8 cellular contexts compared by ENCODE assay signal in genomic region chr19:35436477-35437141, GRCh38. TPM values are rescaled to one million over a fixed set of nuclear protein-coding genes. Genes with fewer than 3 reads are reported as not detected.
DNase-seq lines count a peak whose midpoint lies in the region; ATAC-seq and TF ChIP-seq lines count a peak whose summit lies in the region.

No MANE protein-coding gene starts in this region.

- no peaks in the 10 kb centered on the region for H3K79me1 ChIP-seq in IMR-90 (ENCODE audit: low read depth in 1 of 2, low read length in 2 of 2)

- H3K27me3 ChIP-seq in CD4-positive, CD25-positive, alpha-beta regulatory T cell (ENCODE audit: control insufficient read depth, insufficient read depth, low read length) = peaks cover 16% of the 10 kb centered on the region
- H3K27me3 ChIP-seq in IMR-90 (ENCODE audit: control insufficient read depth, insufficient read depth, low read length) (peaks cover 13% of the 10 kb centered on the region), upper lobe of right lung (no peaks in the 10 kb centered on the region)

- no peak overlapping the region for H2BK5ac ChIP-seq in IMR-90 (ENCODE audit: low read depth, low read length, poor library complexity, severe bottlenecking)

- CTCF ChIA-PET in IMR-90 (lab: Yijun Ruan, JAX) = no interaction called here

- H3K9me1 ChIP-seq in IMR-90 (ENCODE audit: insufficient read depth, low read length) = no peaks in the 10 kb centered on the region

- no peak overlapping the region for H3K27ac ChIP-seq in CD4-positive, CD25-positive, alpha-beta regulatory T cell (ENCODE audit: insufficient read depth, low read length, poor library complexity, severe bottlenecking)
- H3K27ac ChIP-seq in IMR-90 (ENCODE audit: insufficient read depth, low read length) (no peak overlapping the region), upper lobe of right lung (peak overlapping the region; percentile 49)

- H2BK20ac ChIP-seq in IMR-90 (ENCODE audit: low read depth, low read length) = no peak overlapping the region

- no peak overlapping the region for H3K56ac ChIP-seq in IMR-90 (ENCODE audit: extremely low read depth, insufficient read depth, low read length)

- H3K18ac ChIP-seq in IMR-90 (ENCODE audit: low read depth, low read length) = no peak overlapping the region

- no peak overlapping the region for H3K4me3 Mint-ChIP-seq in CD4-positive, CD25-positive, alpha-beta regulatory T cell
- peak overlapping the region; percentile 50 for H3K4me3 Mint-ChIP-seq in activated naive CD8-positive, alpha-beta T cell

- no peak overlapping the region for H4K8ac ChIP-seq in IMR-90 (ENCODE audit: low read depth in 2 of 2, low read length in 2 of 2)

- TF ChIP-seq POLR2A in IMR-90 (IDR thresholded peaks at IDR 0.05; ENCODE audit: low read depth, low read length) = no peak

- 12% methylated on average over 3 of the region's 14 CpGs; no CpG with 5 or more reads in 1 of the 2 experiments for WGBS in IMR-90 (ENCODE audit: extremely low coverage in 2 of 2, insufficient read length in 1 of 2), 2 experiments

- H4K5ac ChIP-seq in IMR-90 (ENCODE audit: low read depth, low read length) = no peak overlapping the region

- peak; percentile 52 to 53 for ATAC-seq in CD4-positive, CD25-positive, alpha-beta regulatory T cell (ENCODE audit: low read depth in 2 of 2)
- ATAC-seq in IMR-90 (ENCODE audit: low read depth) = no peak; the same call in 1 of the 2 replicates
- ATAC-seq in upper lobe of right lung = peak; percentile 73
- no peak for ATAC-seq in HG03442 (IDR thresholded peaks at IDR 0.05; ENCODE audit: unreplicated experiment)
- no peak for ATAC-seq in GM18517 (IDR thresholded peaks at IDR 0.05; ENCODE audit: unreplicated experiment)

- in situ Hi-C loops in IMR-90 (cut with MboI; ENCODE audit: low sequenced_read_pairs) = no loop called here

- peaks cover 40% of the 10 kb centered on the region for H3K27me3 Mint-ChIP-seq in CD4-positive, CD25-positive, alpha-beta regulatory T cell
- peaks cover 9% of the 10 kb centered on the region for H3K27me3 Mint-ChIP-seq in activated naive CD8-positive, alpha-beta T cell

- no peaks in the 10 kb centered on the region for H3K36me3 ChIP-seq in CD4-positive, CD25-positive, alpha-beta regulatory T cell (ENCODE audit: control insufficient read depth, insufficient read depth, low read length)
- H3K36me3 ChIP-seq in IMR-90 (ENCODE audit: control insufficient read depth, insufficient read depth, low read length) (no peaks in the 10 kb centered on the region), upper lobe of right lung (no peaks in the 10 kb centered on the region)

- peak overlapping the region in 1 of 3 donors; percentile 66 for H3K27ac Mint-ChIP-seq in CD4-positive, CD25-positive, alpha-beta regulatory T cell
- peak overlapping the region; percentile 46 for H3K27ac Mint-ChIP-seq in activated naive CD8-positive, alpha-beta T cell

- H2AFZ ChIP-seq in IMR-90 (replicated peaks; ENCODE audit: low read length, poor library complexity) = peak overlapping the region; percentile 16

- H3K4me1 ChIP-seq in CD4-positive, CD25-positive, alpha-beta regulatory T cell (ENCODE audit: control insufficient read depth, insufficient read depth, low read length, poor library complexity, severe bottlenecking) = peaks cover 4% of the 10 kb centered on the region
- peaks cover 2% of the 10 kb centered on the region for H3K4me1 ChIP-seq in IMR-90 (ENCODE audit: control insufficient read depth, insufficient read depth, low read length)
- peaks cover 48% of the 10 kb centered on the region for H3K4me1 ChIP-seq in upper lobe of right lung

- H2BK15ac ChIP-seq in IMR-90 (ENCODE audit: low read depth, low read length) = no peak overlapping the region

- H3K36me3 Mint-ChIP-seq in CD4-positive, CD25-positive, alpha-beta regulatory T cell = no peaks in the 10 kb centered on the region
- peaks cover 5% of the 10 kb centered on the region for H3K36me3 Mint-ChIP-seq in activated naive CD8-positive, alpha-beta T cell

- POLR2A ChIA-PET in IMR-90 (lab: Charles Lee; ENCODE audit: unreplicated experiment) = interaction anchor here (0.8 kb wide), 1 partner anchor 74 kb away, joined by 4 read pairs; no protein-coding TSS in a partner anchor

- no peak for TF ChIP-seq RAD21 in IMR-90 (IDR thresholded peaks at IDR 0.05; ENCODE audit: low read length)

- peak overlapping the region; percentile 40; the same call in 1 of the 2 replicates for H3K4me2 ChIP-seq in IMR-90 (ENCODE audit: low read depth, low read length)

- no peak overlapping the region for H3K9ac ChIP-seq in IMR-90 (ENCODE audit: low read depth, low read length)

- peaks cover 0 to 13% (median 8%) of the 10 kb centered on the region in 4 donors for H3K4me1 Mint-ChIP-seq in CD4-positive, CD25-positive, alpha-beta regulatory T cell
- H3K4me1 Mint-ChIP-seq in activated naive CD8-positive, alpha-beta T cell (ENCODE audit: low read depth) = peaks cover 16% of the 10 kb centered on the region

- H2AK9ac ChIP-seq in IMR-90 (replicated peaks; ENCODE audit: low read depth, low read length, poor library complexity) = no peak overlapping the region

- no TSS peak for BruUV-seq in IMR-90 (replicated peaks; lab: Mats Ljungman, UMichigan)

- H3K14ac ChIP-seq in IMR-90 (replicated peaks; ENCODE audit: low read depth, low read length) = no peak overlapping the region

- DNase-seq in CD4-positive, CD25-positive, alpha-beta regulatory T cell = no peak
- DNase-seq in IMR-90 (no peak), kidney tubule cell (ENCODE audit: low spot score) (peak; percentile 84), upper lobe of right lung (no peak), posterior cingulate gyrus (no peak)

- no peak overlapping the region for H3K23ac ChIP-seq in IMR-90 (ENCODE audit: low read depth, low read length)

- intact Hi-C loops in IMR-90 (cut with micrococcal nuclease) (no loop called here), upper lobe of right lung (cut with DNase I) (no loop called here), posterior cingulate gyrus (cut with DNase I) (no loop called here)

- no peak overlapping the region for H2BK120ac ChIP-seq in IMR-90 (ENCODE audit: low read depth, low read length)

- H4K91ac ChIP-seq in IMR-90 (ENCODE audit: insufficient read depth, low read depth, low read length) = no peak overlapping the region

- dilution Hi-C loops in IMR-90 (cut with HindIII; ENCODE audit: low sequenced_read_pairs, unreplicated experiment) = no loop called here

- no peaks in the 10 kb centered on the region for H4K20me1 ChIP-seq in IMR-90 (ENCODE audit: insufficient read depth, low read length)

- TF ChIP-seq CTCF in IMR-90 (conservative IDR thresholded peaks at IDR 0.05; ENCODE audit: low read depth, low read length) = no peak
- TF ChIP-seq CTCF in upper lobe of right lung (IDR thresholded peaks at IDR 0.05) = no peak

- H3K9me3 ChIP-seq in CD4-positive, CD25-positive, alpha-beta regulatory T cell (ENCODE audit: control insufficient read depth in 2 of 2, low read length in 2 of 2) = no peaks in the 10 kb centered on the region
- H3K9me3 ChIP-seq in IMR-90 (ENCODE audit: control insufficient read depth, insufficient read depth, low read length) = no peaks in the 10 kb centered on the region
- no peaks in the 10 kb centered on the region for H3K9me3 ChIP-seq in upper lobe of right lung

- peaks cover 0 to 9% (median 2%) of the 10 kb centered on the region in 7 donors for H3K9me3 Mint-ChIP-seq in CD4-positive, CD25-positive, alpha-beta regulatory T cell
- H3K9me3 Mint-ChIP-seq in activated naive CD8-positive, alpha-beta T cell (ENCODE audit: low read depth) = no peaks in the 10 kb centered on the region

- H3K4ac ChIP-seq in IMR-90 (ENCODE audit: low read depth, low read length) = no peak overlapping the region

- H2AK5ac ChIP-seq in IMR-90 (ENCODE audit: low read depth, low read length) = no peak overlapping the region

- H3K4me3 ChIP-seq in CD4-positive, CD25-positive, alpha-beta regulatory T cell (ENCODE audit: low read depth, low read length) = no peak overlapping the region
- H3K4me3 ChIP-seq in IMR-90 (ENCODE audit: insufficient read depth, low read depth, low read length) (no peak overlapping the region), upper lobe of right lung (no peak overlapping the region)

TF ChIP-seq in IMR-90, 13 proteins besides CTCF, POLR2A, EP300 and RAD21:
- TF ChIP-seq CEBPB (IDR thresholded peaks at IDR 0.05; ENCODE audit: low read depth, low read length) (no peak), BHLHE40 (IDR thresholded peaks at IDR 0.05; ENCODE audit: low read depth, low read length) (no peak), MAZ (IDR thresholded peaks at IDR 0.05; ENCODE audit: borderline replicate concordance, low read depth, low read length) (no peak), CHD1 (IDR thresholded peaks at IDR 0.05; ENCODE audit: low read depth, low read length) (no peak)

RNA-seq across cellular contexts. Expression of gene FFAR2, which starts 11.4 kb away (rescaled TPM):
- not detected for total RNA-seq in CD4-positive, CD25-positive, alpha-beta regulatory T cell
- not detected for polyA plus RNA-seq in CD4-positive, CD25-positive, alpha-beta regulatory T cell
- not detected in 2 replicates for total RNA-seq in IMR-90 (2012; rRNA removed)
- not detected in 2 replicates for polyA plus RNA-seq in IMR-90 (2012; rRNA removed)
- polyA plus RNA-seq in IMR-90 (2012; cell fraction: cytosol; rRNA removed) = not detected in 2 replicates
- not detected in 2 replicates for polyA plus RNA-seq in IMR-90 (2012; cell fraction: nucleus; rRNA removed; ENCODE audit: low replicate concordance)
- total RNA-seq in upper lobe of right lung = 2.6 TPM

RNA-seq across cellular contexts. Expression of gene KRTDAP, which starts 53.7 kb away (rescaled TPM):
- not detected for total RNA-seq in CD4-positive, CD25-positive, alpha-beta regulatory T cell
- not detected for polyA plus RNA-seq in CD4-positive, CD25-positive, alpha-beta regulatory T cell
- total RNA-seq in IMR-90 (2012; rRNA removed) (not detected in 2 replicates), upper lobe of right lung (not detected)
- polyA plus RNA-seq in IMR-90 (2012; rRNA removed) = not detected in 2 replicates
- not detected in 2 replicates for polyA plus RNA-seq in IMR-90 (2012; cell fraction: cytosol; rRNA removed)
- polyA plus RNA-seq in IMR-90 (2012; cell fraction: nucleus; rRNA removed; ENCODE audit: low replicate concordance) = not detected in 2 replicates

Comparison
In these comparisons a context has a peak if more than half of its experiments do, and no peak if none do; other contexts are left out.
1. ATAC-seq: peak in CD4-positive, CD25-positive, alpha-beta regulatory T cell (2 of 2) and upper lobe of right lung (single experiment); none in IMR-90 (single experiment), HG03442 (single experiment) and GM18517 (single experiment).